In genomic region chr1:210597555-210598134, GRCh38 we compare ENCODE assay signal across 8 cellular contexts.
DNase-seq lines count a peak whose midpoint lies in the region; ATAC-seq and TF ChIP-seq lines count a peak whose summit lies in the region.

No MANE protein-coding gene starts in this region.

- ATAC-seq in HG02678 (IDR thresholded peaks at IDR 0.05; ENCODE audit: unreplicated experiment) (peak; percentile 83), left ventricle myocardium superior (peak; percentile 60)

- intact Hi-C loops in left ventricle myocardium superior (cut with micrococcal nuclease): no loop called here

- in situ Hi-C loops in GM13977 (cut with MboI; ENCODE audit: low pct_unique_long_range_greater_than_20kb, low sequenced_read_pairs, unreplicated experiment): loop anchor here (25.0 kb wide), 3 partner anchors 340 to 1065 kb away; partner anchors contain the start of gene KCNH1

- DNase-seq in GM04504 (ENCODE audit: low read depth) (peak; percentile 87), RPMI7951 (ENCODE audit: low read depth) (peak; percentile 96), left ventricle myocardium superior (no peak), GM13977 (ENCODE audit: low spot score) (no peak), NCI-H1105 (lab: John Stamatoyannopoulos, UW) (no peak)
- no peak for DNase-seq in stimulated activated CD8-positive, alpha-beta memory T cell treated with anti-CD3 and anti-CD28 coated beads, Interleukin-4, amount 100 ng/mL, for 48 hours
- DNase-seq in activated CD4-positive, alpha-beta T cell treated with anti-CD3 and anti-CD28 coated beads, Interleukin-2, amount 50 U/mL, for 4 hours: no peak

- no peak for TF ChIP-seq CTCF in GM13977 (IDR thresholded peaks at IDR 0.05; ENCODE audit: extremely low read depth, insufficient read depth, missing control alignments)

Comparison
In these comparisons a context has a peak if more than half of its experiments do, and no peak if none do; other contexts are left out.
1. DNase-seq: peak in GM04504 (single experiment) and RPMI7951 (single experiment); none in left ventricle myocardium superior (single experiment), GM13977 (single experiment), NCI-H1105 (single experiment), stimulated activated CD8-positive, alpha-beta memory T cell treated with anti-CD3 and anti-CD28 coated beads, Interleukin-4, amount 100 ng/mL, for 48 hours (single experiment) and activated CD4-positive, alpha-beta T cell treated with anti-CD3 and anti-CD28 coated beads, Interleukin-2, amount 50 U/mL, for 4 hours (0 of 2).